22 cellular contexts compared by ENCODE assay signal in genomic region chr4:622996-623913, GRCh38. TPM values are rescaled to one million over a fixed set of nuclear protein-coding genes. Genes with fewer than 3 reads are reported as not detected.
"Had no signal": no experiment of that assay in that cellular context is flagged by ENCODE, and none has a peak within 500 bp of the region (broad histone marks: within the 10 kb centered on the region; RNA-seq: fewer than 3 reads in every experiment).

No MANE protein-coding gene starts in this region.

- H3K9me3 ChIP-seq: adrenal gland, body of pancreas, esophagus muscularis mucosa, pancreas, thyroid gland, uterus had no signal

- DNase-seq: activated CD4-positive, alpha-beta T cell treated with anti-CD3 and anti-CD28 coated beads for 36 hours; activated CD8-positive, alpha-beta memory T cell treated with anti-CD3 and anti-CD28 coated beads, Interleukin-2, amount 50 U/mL, for 4 hours; activated CD8-positive, alpha-beta T cell treated with anti-CD3 and anti-CD28 coated beads for 36 hours; activated naive CD4-positive, alpha-beta T cell treated with anti-CD3 and anti-CD28 coated beads, Interleukin-2, amount 10 ng/mL, durations not matched to agents 7 days and 5 days; adrenal gland; body of pancreas; immature natural killer cell; mesenchymal stem cell; nephron progenitor cell; pancreas; stimulated activated CD4-positive, alpha-beta T cell treated with anti-CD3 and anti-CD28 coated beads, Interleukin-15, amount 100 ng/mL, for 24 hours; stimulated activated CD4-positive, alpha-beta T cell treated with anti-CD3 and anti-CD28 coated beads, Interleukin-4, amount 100 ng/mL, for 24 hours; stimulated activated naive CD8-positive, alpha-beta T cell treated with anti-CD3 and anti-CD28 coated beads, Interleukin-15, amount 100 ng/mL, for 72 hours; T-helper 9 cell; thyroid gland; uterus had no signal

- H3K4me1 ChIP-seq: adrenal gland, body of pancreas, esophagus muscularis mucosa, pancreas, uterus had no signal

- H3K4me3 Mint-ChIP-seq: activated CD4-positive, alpha-beta T cell treated with anti-CD3 and anti-CD28 coated beads for 36 hours; activated CD8-positive, alpha-beta T cell treated with anti-CD3 and anti-CD28 coated beads for 36 hours; activated naive CD4-positive, alpha-beta T cell treated with anti-CD3 and anti-CD28 coated beads, Interleukin-2, amount 10 ng/mL, durations not matched to agents 7 days and 5 days; central memory CD8-positive, alpha-beta T cell; dendritic cell treated with granulocyte-macrophage colony-stimulating factor and Interleukin-4, amounts not matched to agents 40 ng/mL and 50 ng/mL, for 4 days; immature natural killer cell; nephron progenitor cell; stimulated activated naive CD8-positive, alpha-beta T cell treated with anti-CD3 and anti-CD28 coated beads, Interleukin-15, amount 100 ng/mL, for 72 hours had no signal

- H3K9me3 Mint-ChIP-seq: central memory CD8-positive, alpha-beta T cell; dendritic cell treated with granulocyte-macrophage colony-stimulating factor and Interleukin-4, amounts not matched to agents 40 ng/mL and 50 ng/mL, for 4 days; immature natural killer cell; nephron progenitor cell; stimulated activated naive CD8-positive, alpha-beta T cell treated with anti-CD3 and anti-CD28 coated beads, Interleukin-15, amount 100 ng/mL, for 72 hours had no signal

- H3K27me3 ChIP-seq: adrenal gland, body of pancreas, pancreas, thyroid gland, uterus had no signal

- H3K27me3 Mint-ChIP-seq: activated naive CD4-positive, alpha-beta T cell treated with anti-CD3 and anti-CD28 coated beads, Interleukin-2, amount 10 ng/mL, durations not matched to agents 7 days and 5 days had no signal

- FAIRE-seq: pancreas had no signal

- H3K36me3 Mint-ChIP-seq: activated naive CD4-positive, alpha-beta T cell treated with anti-CD3 and anti-CD28 coated beads, Interleukin-2, amount 10 ng/mL, durations not matched to agents 7 days and 5 days; immature natural killer cell had no signal

- H3K4me1 Mint-ChIP-seq: activated CD4-positive, alpha-beta T cell treated with anti-CD3 and anti-CD28 coated beads for 36 hours; activated naive CD4-positive, alpha-beta T cell treated with anti-CD3 and anti-CD28 coated beads, Interleukin-2, amount 10 ng/mL, durations not matched to agents 7 days and 5 days; central memory CD8-positive, alpha-beta T cell; immature natural killer cell; stimulated activated naive CD8-positive, alpha-beta T cell treated with anti-CD3 and anti-CD28 coated beads, Interleukin-15, amount 100 ng/mL, for 72 hours had no signal

- H3K4me3 ChIP-seq: adrenal gland, body of pancreas, esophagus muscularis mucosa, pancreas, thyroid gland, uterus had no signal

- H3K27ac ChIP-seq: adrenal gland, body of pancreas, esophagus muscularis mucosa, pancreas, thyroid gland, uterus had no signal

- H3K36me3 ChIP-seq: adrenal gland, esophagus muscularis mucosa, pancreas, thyroid gland, uterus had no signal

- ATAC-seq: activated CD4-positive, alpha-beta T cell treated with anti-CD3 and anti-CD28 coated beads for 36 hours; activated CD8-positive, alpha-beta T cell treated with anti-CD3 and anti-CD28 coated beads for 36 hours; body of pancreas; left lobe of liver; pancreas; stimulated activated naive CD8-positive, alpha-beta T cell treated with anti-CD3 and anti-CD28 coated beads, Interleukin-15, amount 100 ng/mL, for 72 hours had no signal

- H3K27ac Mint-ChIP-seq: activated CD4-positive, alpha-beta T cell treated with anti-CD3 and anti-CD28 coated beads for 36 hours; activated CD8-positive, alpha-beta T cell treated with anti-CD3 and anti-CD28 coated beads for 36 hours; activated naive CD4-positive, alpha-beta T cell treated with anti-CD3 and anti-CD28 coated beads, Interleukin-2, amount 10 ng/mL, durations not matched to agents 7 days and 5 days; dendritic cell treated with granulocyte-macrophage colony-stimulating factor and Interleukin-4, amounts not matched to agents 40 ng/mL and 50 ng/mL, for 4 days; immature natural killer cell; nephron progenitor cell; stimulated activated naive CD8-positive, alpha-beta T cell treated with anti-CD3 and anti-CD28 coated beads, Interleukin-15, amount 100 ng/mL, for 72 hours had no signal

RNA-seq across cellular contexts. Expression of gene TMEM271, which starts 47.2 kb away (rescaled TPM):
- total RNA-seq: activated CD4-positive, alpha-beta T cell treated with anti-CD3 and anti-CD28 coated beads for 36 hours; activated CD8-positive, alpha-beta T cell treated with anti-CD3 and anti-CD28 coated beads for 36 hours; body of pancreas; fibroblast of villous mesenchyme; left lobe of liver; renal cortical epithelial cell; thyroid gland; uterus had no signal
- polyA plus RNA-seq: immature natural killer cell had no signal
